In the genomic region with DNA sequence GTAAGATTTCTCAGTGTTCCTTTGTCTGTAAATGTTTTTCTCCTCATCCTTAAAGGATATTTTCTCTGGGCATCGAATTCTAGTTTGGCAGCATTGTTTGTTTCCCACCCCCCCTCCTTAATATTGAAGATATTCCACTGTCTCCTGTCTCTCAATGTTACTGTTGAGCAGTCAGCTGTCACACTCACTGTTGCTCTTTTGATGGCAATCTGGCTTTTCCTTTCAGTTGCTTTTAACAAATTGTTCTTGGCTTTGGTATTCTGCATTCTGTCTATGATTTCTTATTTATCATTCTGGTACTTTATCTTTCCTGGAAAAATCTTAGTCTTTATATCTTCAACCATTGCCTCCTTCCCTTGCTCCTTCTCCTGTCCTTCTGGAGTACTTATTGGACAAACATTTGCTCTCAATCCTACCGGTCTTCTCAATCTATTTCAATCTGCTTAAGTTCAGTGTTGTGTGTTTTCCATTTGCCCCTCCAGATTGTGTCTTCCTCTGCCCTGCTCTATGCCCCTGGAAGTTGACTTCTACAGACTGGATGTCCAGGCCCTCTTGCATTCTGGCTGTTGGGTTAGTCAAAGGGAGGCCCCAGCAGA, we compare ENCODE assay signal across 13 cellular contexts. TPM values are rescaled to one million over a fixed set of nuclear protein-coding genes. Genes with fewer than 3 reads are reported as not detected.
DNase-seq lines count a peak whose midpoint lies in the region; ATAC-seq and TF ChIP-seq lines count a peak whose summit lies in the region.
"Had no signal": no experiment of that assay in that cellular context is flagged by ENCODE, and none has a peak within 500 bp of the region (broad histone marks: within the 10 kb centered on the region; RNA-seq: fewer than 3 reads in every experiment).

No MANE protein-coding gene starts in this region.

- TF ChIP-seq POLR2A in NB4 (IDR thresholded peaks at IDR 0.05; ENCODE audit: extremely low read depth, insufficient read length) = no peak

- no peak for TF ChIP-seq CTCF in NB4 (IDR thresholded peaks at IDR 0.05; ENCODE audit: low read depth, low read length)
- no peak for TF ChIP-seq CTCF in choroid plexus epithelial cell (conservative IDR thresholded peaks at IDR 0.05; ENCODE audit: low read depth, low read length)
- no peak for TF ChIP-seq CTCF in GM20000 (IDR thresholded peaks at IDR 0.05; ENCODE audit: extremely low read depth, missing control alignments)

- ATAC-seq in GM18498 (IDR thresholded peaks at IDR 0.05; ENCODE audit: unreplicated experiment) = no peak

- DNase-seq in A172 (ENCODE audit: low spot score) = peak; percentile 19
- peak; percentile 20 for DNase-seq in EH (ENCODE audit: low read depth)
- DNase-seq in NB4 (ENCODE audit: low read depth) = peak; percentile 29
- peak; percentile 16 for DNase-seq in choroid plexus epithelial cell (ENCODE audit: low read depth)
- no peak for DNase-seq in GM20000 (ENCODE audit: low spot score)
- DNase-seq in NCI-H524 treated with DMSO at 0.1 percent for 48 hours (lab: John Stamatoyannopoulos, UW) = no peak
- DNase-seq: AML-193, HCEC 1CT, NCI-H1436, NCI-H2029, NCI-H82 had no signal

- H3K4me3 ChIP-seq in NB4 (ENCODE audit: low read depth, low read length) = no peak overlapping the region
- no peak overlapping the region for H3K4me3 ChIP-seq in choroid plexus epithelial cell (ENCODE audit: low read depth, low read length)

RNA-seq across cellular contexts. Expression of a gene that starts 9.3 kb away (rescaled TPM):
- 102 and 156 TPM in 2 replicates for total RNA-seq in A172 (2014; rRNA removed; shearing (Covaris generic))

RNA-seq across cellular contexts. Expression of a gene that starts 46.7 kb away (rescaled TPM):
- total RNA-seq in A172 (2014; rRNA removed; shearing (Covaris generic)) = not detected in 2 replicates
- total RNA-seq: NCI-H460 had no signal

RNA-seq across cellular contexts. Expression of a gene that starts 47.4 kb away (rescaled TPM):
- total RNA-seq in A172 (2014; rRNA removed; shearing (Covaris generic)) = 42.5 and 55.7 TPM in 2 replicates

Comparison
In these comparisons a context has a peak if more than half of its experiments do, and no peak if none do; other contexts are left out.
1. DNase-seq: peak in A172 (single experiment), EH (single experiment), NB4 (single experiment) and choroid plexus epithelial cell (single experiment); none in GM20000 (single experiment) and NCI-H524 treated with DMSO at 0.1 percent for 48 hours (single experiment).